Comparison of ENCODE assay signal across 8 cellular contexts in genomic region chr2:236585966-236586365, GRCh38. TPM values are rescaled to one million over a fixed set of nuclear protein-coding genes. Genes with fewer than 3 reads are reported as not detected.
"Had no signal": no experiment of that assay in that cellular context is flagged by ENCODE, and none has a peak within 500 bp of the region (broad histone marks: within the 10 kb centered on the region; RNA-seq: fewer than 3 reads in every experiment).

No MANE protein-coding gene starts in this region.

- H3K4me3 Mint-ChIP-seq: H9 had no signal

- H3K27ac Mint-ChIP-seq: H9 had no signal

- H3K27ac ChIP-seq: GM23248 had no signal

- H2AFZ ChIP-seq: GM23248 had no signal

- DNase-seq: GM23248, GOT3, H9, HCEC 1CT, IMR-90 had no signal

- FAIRE-seq: H54, HTR-8/SVneo had no signal

- H3K9ac ChIP-seq: GM23248 had no signal

- H3K4me3 ChIP-seq: GM23248 had no signal

- H3K9me3 Mint-ChIP-seq: H9 had no signal

RNA-seq across cellular contexts. Expression of gene ACKR3, which starts 16.3 kb away (rescaled TPM):
- total RNA-seq: HT-29, IMR-90 had no signal
- polyA plus RNA-seq: IMR-90 had no signal
